ENCODE assay signal across 8 cellular contexts in the genomic region with DNA sequence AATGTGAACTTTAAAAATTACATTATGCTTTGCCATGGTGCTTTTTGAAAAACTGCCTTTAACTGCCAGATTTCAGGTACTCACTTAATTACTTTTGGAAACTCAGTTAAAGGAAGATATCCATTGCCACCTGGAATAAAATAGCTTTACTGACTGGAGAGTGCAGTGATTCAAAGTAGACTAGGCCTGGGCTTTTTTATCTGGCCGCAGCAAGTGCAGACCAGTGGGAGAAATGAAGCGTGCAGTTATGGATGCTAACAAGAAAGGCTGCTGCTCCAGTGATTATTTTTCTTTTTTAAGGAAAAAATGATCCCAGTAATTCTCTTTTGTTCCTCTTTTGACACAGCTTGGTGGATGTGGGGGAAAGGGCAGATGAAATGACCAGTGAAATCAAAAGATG. TPM values are rescaled to one million over a fixed set of nuclear protein-coding genes. Genes with fewer than 3 reads are reported as not detected.
A peak's percentile ranks its signal among the peaks of the same experiment; 100 is the strongest.
DNase-seq lines count a peak whose midpoint lies in the region; ATAC-seq, FAIRE-seq and TF ChIP-seq lines count a peak whose summit lies in the region.

No MANE protein-coding gene starts in this region.

- peak overlapping the region; percentile 99 for H2AFZ ChIP-seq in astrocyte (ENCODE audit: low read depth, low read length)

- TF ChIP-seq POLR2A in testis (IDR thresholded peaks at IDR 0.05): no peak

- no peaks in the 10 kb centered on the region for H3K9me3 Mint-ChIP-seq in activated CD4-positive, alpha-beta T cell treated with anti-CD3 and anti-CD28 coated beads for 36 hours (ENCODE audit: low read depth)
- no peaks in the 10 kb centered on the region for H3K9me3 Mint-ChIP-seq in astrocyte (ENCODE audit: unreplicated experiment)

- H3K4me1 ChIP-seq in astrocyte (ENCODE audit: insufficient read depth, low read length) (peaks cover 31% of the 10 kb centered on the region), liver (ENCODE audit: control insufficient read depth in 4 of 4, insufficient read depth in 4 of 4, low read length in 3 of 4) (peaks cover 5 to 91% (median 76%) of the 10 kb centered on the region in 4 donors), testis (peaks cover 33% of the 10 kb centered on the region)

- no peak for TF ChIP-seq CTCF in astrocyte (IDR thresholded peaks at IDR 0.05; ENCODE audit: insufficient read depth, low read depth, low read length)
- TF ChIP-seq CTCF in liver (IDR thresholded peaks at IDR 0.05; ENCODE audit: low read depth, low read length, missing input control): no peak
- TF ChIP-seq CTCF in testis (IDR thresholded peaks at IDR 0.05): no peak

- no peak for TF ChIP-seq RAD21 in liver (IDR thresholded peaks at IDR 0.05)

- POLR2A ChIA-PET in activated CD4-positive, alpha-beta T cell treated with anti-CD3 and anti-CD28 coated beads for 36 hours (lab: Charles Lee): no interaction called here

- H3K4me2 ChIP-seq in astrocyte (ENCODE audit: low read length): peak overlapping the region; percentile 99

- H3K4me3 ChIP-seq in astrocyte (ENCODE audit: insufficient read depth, low read depth, low read length) (peak overlapping the region; percentile 84), liver (ENCODE audit: low read depth in 1 of 3, low read length in 3 of 3) (peak overlapping the region; percentile 69 to 94 (median 94)), testis (peak overlapping the region; percentile 85 to 90)

- no peaks in the 10 kb centered on the region for H3K9me3 ChIP-seq in astrocyte (ENCODE audit: insufficient read depth, low read depth, low read length)
- no peaks in the 10 kb centered on the region for H3K9me3 ChIP-seq in liver (ENCODE audit: control insufficient read depth in 4 of 4, low read length in 3 of 4)
- H3K9me3 ChIP-seq in testis: no peaks in the 10 kb centered on the region

- H3K9ac ChIP-seq in astrocyte (ENCODE audit: low read length) (peak overlapping the region; percentile 92), liver (ENCODE audit: low read depth in 1 of 2, low read length in 2 of 2) (peak overlapping the region; percentile 83 to 95)

- peaks cover 65% of the 10 kb centered on the region for H3K79me2 ChIP-seq in astrocyte (ENCODE audit: insufficient read depth, low read length)

- intact Hi-C loops in activated CD4-positive, alpha-beta T cell treated with anti-CD3 and anti-CD28 coated beads for 36 hours (cut with DNase I, micrococcal nuclease): loop anchor here (5.0 to 10.0 kb wide), 5 partner anchors 65 to 942 kb away; a partner anchor contains a TSS
- intact Hi-C loops in testis (cut with DNase I; ENCODE audit: low total_unique reads): no loop called here

- CTCF ChIA-PET in activated CD4-positive, alpha-beta T cell treated with anti-CD3 and anti-CD28 coated beads for 36 hours (lab: Charles Lee): interaction anchor here (0.6 to 1.5 kb wide), 3 partner anchors 12 to 56 kb away, joined by 3 to 4 read pairs (median 3); no protein-coding TSS in a partner anchor

- 20% methylated on average over 2 of the region's 2 CpGs for WGBS in liver
- 9 to 15% methylated on average over 2 of the region's 2 CpGs for WGBS in testis, 2 donors

- no peak for ATAC-seq in activated CD4-positive, alpha-beta T cell treated with anti-CD3 and anti-CD28 coated beads for 36 hours
- no peak for ATAC-seq in GM21447 (IDR thresholded peaks at IDR 0.05; ENCODE audit: unreplicated experiment)
- ATAC-seq in HG03108 (IDR thresholded peaks at IDR 0.05; ENCODE audit: unreplicated experiment): no peak

- H3K4me3 Mint-ChIP-seq in activated CD4-positive, alpha-beta T cell treated with anti-CD3 and anti-CD28 coated beads for 36 hours: peak overlapping the region; percentile 71
- H3K4me3 Mint-ChIP-seq in astrocyte (ENCODE audit: unreplicated experiment): peak overlapping the region; percentile 94

- no peak overlapping the region for H3K27ac Mint-ChIP-seq in activated CD4-positive, alpha-beta T cell treated with anti-CD3 and anti-CD28 coated beads for 36 hours
- no peak overlapping the region for H3K27ac Mint-ChIP-seq in astrocyte (ENCODE audit: unreplicated experiment)

- no peaks in the 10 kb centered on the region for H3K36me3 Mint-ChIP-seq in activated CD4-positive, alpha-beta T cell treated with anti-CD3 and anti-CD28 coated beads for 36 hours (ENCODE audit: low read depth)
- peaks cover 2% of the 10 kb centered on the region for H3K36me3 Mint-ChIP-seq in astrocyte (ENCODE audit: low read depth, unreplicated experiment)

- H3K27ac ChIP-seq in astrocyte (ENCODE audit: low read depth, low read length) (peak overlapping the region; percentile 84), liver (ENCODE audit: low read depth in 1 of 2, low read length in 2 of 2) (peak overlapping the region; percentile 98 to 99), testis (peak overlapping the region; percentile 95 to 97)

- no peaks in the 10 kb centered on the region for H3K27me3 Mint-ChIP-seq in activated CD4-positive, alpha-beta T cell treated with anti-CD3 and anti-CD28 coated beads for 36 hours
- peaks cover under 1% of the 10 kb centered on the region for H3K27me3 Mint-ChIP-seq in astrocyte (ENCODE audit: low read depth, unreplicated experiment)

- peaks cover 40% of the 10 kb centered on the region for H3K4me1 Mint-ChIP-seq in activated CD4-positive, alpha-beta T cell treated with anti-CD3 and anti-CD28 coated beads for 36 hours
- H3K4me1 Mint-ChIP-seq in astrocyte (ENCODE audit: low read depth, unreplicated experiment): peaks cover 41% of the 10 kb centered on the region

- DNase-seq in activated CD4-positive, alpha-beta T cell treated with anti-CD3 and anti-CD28 coated beads for 36 hours: no peak
- no peak for DNase-seq in activated CD4-positive, alpha-beta T cell treated with anti-CD3 and anti-CD28 coated beads for 4 hours
- no peak for DNase-seq in astrocyte (ENCODE audit: low read depth)
- DNase-seq in testis: no peak
- DNase-seq in activated CD8-positive, alpha-beta memory T cell treated with anti-CD3 and anti-CD28 coated beads for 24 hours: no peak

- H3K27me3 ChIP-seq in astrocyte (ENCODE audit: insufficient read depth, low read length) (no peaks in the 10 kb centered on the region), liver (ENCODE audit: control insufficient read depth in 4 of 4, insufficient read depth in 4 of 4, low read length in 3 of 4) (no peaks in the 10 kb centered on the region), testis (no peaks in the 10 kb centered on the region)

- H3K36me3 ChIP-seq in astrocyte (ENCODE audit: insufficient read depth, low read length) (no peaks in the 10 kb centered on the region), liver (ENCODE audit: control insufficient read depth in 4 of 4, insufficient read depth in 3 of 4, low read depth in 1 of 4, low read length in 3 of 4) (no peaks in the 10 kb centered on the region), testis (ENCODE audit: low read depth, missing control alignments) (no peaks in the 10 kb centered on the region)

- no peak for FAIRE-seq in astrocyte (lab: Jason Lieb, UNC)

- H4K20me1 ChIP-seq in astrocyte (ENCODE audit: insufficient read depth, low read length): peaks cover 24% of the 10 kb centered on the region

TF ChIP-seq in liver, 16 proteins besides CTCF, POLR2A, EP300 and RAD21:
- TF ChIP-seq FOXA1 (IDR thresholded peaks at IDR 0.05) (no peak), YY1 (IDR thresholded peaks at IDR 0.05) (peak; percentile 3)

RNA-seq across cellular contexts. Expression of a gene that starts 1.3 kb away (rescaled TPM):
- 1 to 10 TPM; 3.3 to 4.6 TPM for total RNA-seq in activated CD4-positive, alpha-beta T cell treated with anti-CD3 and anti-CD28 coated beads for 36 hours
- 172 and 211 TPM in 2 replicates for total RNA-seq in astrocyte
- total RNA-seq in liver: 100 to 1,000 TPM in 1 of 2 donors, 10 to 100 TPM in 1; 81.0 to 136 TPM
- polyA plus RNA-seq in liver: 10 to 100 TPM; 58.2 to 66.5 TPM
- total RNA-seq in testis: 100 to 1,000 TPM; 115 TPM
- polyA plus RNA-seq in testis (ENCODE audit: insufficient read depth, low read depth, low replicate concordance): 79.0 TPM

RNA-seq across cellular contexts. Expression of a gene that starts 39.2 kb away (rescaled TPM):
- not detected for total RNA-seq in activated CD4-positive, alpha-beta T cell treated with anti-CD3 and anti-CD28 coated beads for 36 hours
- total RNA-seq in astrocyte (0.54 and 0.84 TPM in 2 replicates), liver (1 to 10 TPM; 1.3 to 2.0 TPM), testis (10 to 100 TPM; 11.0 to 15.4 TPM)
- polyA plus RNA-seq in liver (1 to 10 TPM in 1 of 2 donors, under 1 TPM in 1; 0.85 to 2.5 TPM), testis (ENCODE audit: insufficient read depth, low read depth, low replicate concordance) (22.8 TPM)

Comparison
In these comparisons a context has a peak if more than half of its experiments do, and no peak if none do; other contexts are left out.
1. RNA of a gene that starts 1.3 kb away (total RNA-seq): 172 to 211 TPM in astrocyte, 81.0 to 136 TPM in liver and 115 TPM in testis; 3.3 to 4.6 TPM in activated CD4-positive, alpha-beta T cell treated with anti-CD3 and anti-CD28 coated beads for 36 hours; every median in the first group is over 10 times any median in the second.
2. Peak in every context shown above with its lines, with median percentiles within 50 percentile points of each other: H3K27ac ChIP-seq and H3K4me3 ChIP-seq.